9 cellular contexts compared by ENCODE assay signal in the genomic region with DNA sequence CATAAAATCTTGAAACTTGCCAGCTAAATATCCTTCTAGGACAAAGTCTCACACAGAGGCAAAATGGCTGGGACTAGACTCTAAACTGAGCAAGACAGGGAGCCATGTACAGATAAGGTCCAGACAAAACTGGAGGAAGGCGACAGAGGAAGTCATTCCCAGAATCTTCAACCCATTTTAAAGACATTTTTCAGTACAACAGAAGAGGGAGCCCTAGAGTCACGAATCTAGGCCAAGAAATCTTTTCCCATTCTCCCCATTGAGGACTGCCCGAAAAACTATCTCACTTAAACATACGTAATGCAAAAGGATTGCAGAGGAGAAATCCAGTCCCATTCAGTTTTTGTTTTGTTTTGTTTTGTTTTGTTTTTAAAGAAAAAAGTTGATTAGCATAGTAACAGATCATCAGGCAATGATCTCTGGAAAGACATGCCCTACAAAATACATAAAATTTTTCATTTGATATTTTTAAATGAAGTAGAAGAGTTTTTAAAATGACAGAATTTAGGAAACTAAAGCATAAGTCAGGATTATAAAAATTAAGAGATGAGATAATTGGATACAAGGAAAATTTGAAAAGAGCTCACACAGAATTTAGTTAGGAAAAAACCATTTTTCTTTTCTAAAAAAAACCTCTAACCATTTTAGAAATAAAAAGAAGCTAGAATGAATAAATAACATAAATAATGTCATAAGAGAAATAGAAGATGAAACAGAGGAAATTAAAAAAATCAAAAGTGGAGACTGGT. TPM values are rescaled to one million over a fixed set of nuclear protein-coding genes. Genes with fewer than 3 reads are reported as not detected.
DNase-seq lines count a peak whose midpoint lies in the region; ATAC-seq and TF ChIP-seq lines count a peak whose summit lies in the region.
"Had no signal": no experiment of that assay in that cellular context is flagged by ENCODE, and none has a peak within 500 bp of the region (broad histone marks: within the 10 kb centered on the region; RNA-seq: fewer than 3 reads in every experiment).

No MANE protein-coding gene starts in this region.

- H3K9me3 Mint-ChIP-seq in natural killer cell, result no peaks in the 10 kb centered on the region

- peak overlapping the region; percentile 89 to 97 for H3K27ac Mint-ChIP-seq in natural killer cell
- H3K27ac Mint-ChIP-seq in T-helper 17 cell, result no peak overlapping the region
- H3K27ac Mint-ChIP-seq: CD4-positive, alpha-beta T cell had no signal

- H3K4me1 ChIP-seq in ascending aorta, result no peaks in the 10 kb centered on the region

- TF ChIP-seq CTCF in astrocyte of the spinal cord (IDR thresholded peaks at IDR 0.05; ENCODE audit: low read depth, low read length) (peak; percentile 16), natural killer cell (IDR thresholded peaks at IDR 0.05) (peak; percentile 61), ascending aorta (IDR thresholded peaks at IDR 0.05) (no peak)

- ATAC-seq in natural killer cell (no peak), HG03457 (IDR thresholded peaks at IDR 0.05; ENCODE audit: unreplicated experiment) (no peak), T-helper 17 cell (no peak)

- peaks cover 57 to 62% of the 10 kb centered on the region in 2 donors for H3K4me1 Mint-ChIP-seq in natural killer cell
- H3K4me1 Mint-ChIP-seq in T-helper 17 cell, result peaks cover 9% of the 10 kb centered on the region

- H3K4me3 ChIP-seq in astrocyte of the spinal cord (ENCODE audit: low read depth, low read length) (no peak overlapping the region), ascending aorta (no peak overlapping the region)

- no peaks in the 10 kb centered on the region for H3K36me3 ChIP-seq in ascending aorta

- H3K9me3 ChIP-seq in ascending aorta (peaks cover 3 to 13% of the 10 kb centered on the region in 2 donors), T-helper 17 cell (ENCODE audit: control insufficient read depth, low read length, poor library complexity, severe bottlenecking) (no peaks in the 10 kb centered on the region)

- H3K4me3 Mint-ChIP-seq in natural killer cell, result peak overlapping the region; percentile 68
- H3K4me3 Mint-ChIP-seq in T-helper 17 cell, result no peak overlapping the region
- H3K4me3 Mint-ChIP-seq: CD4-positive, alpha-beta T cell had no signal

- H3K27ac ChIP-seq in ascending aorta, result no peak overlapping the region

- intact Hi-C loops in natural killer cell (cut with micrococcal nuclease), result loop anchor here (1.0 to 10.0 kb wide), 3 partner anchors 60 to 455 kb away; no protein-coding TSS in a partner anchor
- intact Hi-C loops in ascending aorta (cut with DNase I), result no loop called here

- DNase-seq in NCI-H82 (lab: John Stamatoyannopoulos, UW) (peak; percentile 51), NCI-H82 treated with DMSO at 0.1 percent for 48 hours (lab: John Stamatoyannopoulos, UW; ENCODE audit: unreplicated experiment) (no peak), LHCN-M2 (ENCODE audit: low read depth) (peak; percentile 52), astrocyte of the spinal cord (ENCODE audit: low read depth, low spot score) (peak; percentile 36), natural killer cell (no peak), ascending aorta (ENCODE audit: low spot score in 2 of 2) (no peak), T-helper 17 cell (no peak)
- DNase-seq: CD4-positive, alpha-beta T cell had no signal

- H3K27me3 Mint-ChIP-seq in natural killer cell (ENCODE audit: low read depth in 2 of 2), result no peaks in the 10 kb centered on the region
- peaks cover 33% of the 10 kb centered on the region for H3K27me3 Mint-ChIP-seq in T-helper 17 cell

- H3K36me3 Mint-ChIP-seq in natural killer cell (no peaks in the 10 kb centered on the region), T-helper 17 cell (ENCODE audit: low read depth) (no peaks in the 10 kb centered on the region)

- in situ Hi-C loops in astrocyte of the spinal cord (cut with HindIII; ENCODE audit: low sequenced_read_pairs), result no loop called here

- H3K27me3 ChIP-seq in ascending aorta, result no peaks in the 10 kb centered on the region

RNA-seq across cellular contexts. Expression of a gene that starts 16.9 kb away (rescaled TPM):
- total RNA-seq in LHCN-M2 (2014; rRNA removed) (not detected in 2 replicates), natural killer cell (1,000 to 10,000 TPM; 1,641 to 2,133 (median 1,982) TPM), ascending aorta (6.2 TPM), T-helper 17 cell (10 to 100 TPM; 16.5 to 18.0 TPM)
- polyA plus RNA-seq in LHCN-M2 (2012), result not detected

RNA-seq across cellular contexts. Expression of a gene that starts 52.9 kb away (rescaled TPM):
- total RNA-seq in LHCN-M2 (2014; rRNA removed) (2.4 and 2.7 TPM in 2 replicates), natural killer cell (1 to 10 TPM in 2 of 3 donors, under 1 TPM in 1; 0.70 to 1.5 (median 1.1) TPM), ascending aorta (0.32 TPM), T-helper 17 cell (not detected)
- 2.5 TPM for polyA plus RNA-seq in LHCN-M2 (2012)
- total RNA-seq: CD4-positive, alpha-beta T cell had no signal

Comparison
In these comparisons a context has a peak if more than half of its experiments do, and no peak if none do; other contexts are left out.
1. DNase-seq: peak in NCI-H82 (single experiment), LHCN-M2 (single experiment) and astrocyte of the spinal cord (single experiment); none in NCI-H82 treated with DMSO at 0.1 percent for 48 hours (single experiment), natural killer cell (single experiment), ascending aorta (0 of 2) and T-helper 17 cell (0 of 3).
2. CTCF ChIP-seq: peak in astrocyte of the spinal cord (single experiment) and natural killer cell (single experiment); none in ascending aorta (0 of 3).
3. RNA of a gene that starts 16.9 kb away (total RNA-seq): 1,641 to 2,133 TPM in natural killer cell; 16.5 to 18.0 TPM in T-helper 17 cell, 6.2 TPM in ascending aorta (single experiment) and not detected in LHCN-M2; every median in the first group is over 10 times any median in the second.